In the genomic region with DNA sequence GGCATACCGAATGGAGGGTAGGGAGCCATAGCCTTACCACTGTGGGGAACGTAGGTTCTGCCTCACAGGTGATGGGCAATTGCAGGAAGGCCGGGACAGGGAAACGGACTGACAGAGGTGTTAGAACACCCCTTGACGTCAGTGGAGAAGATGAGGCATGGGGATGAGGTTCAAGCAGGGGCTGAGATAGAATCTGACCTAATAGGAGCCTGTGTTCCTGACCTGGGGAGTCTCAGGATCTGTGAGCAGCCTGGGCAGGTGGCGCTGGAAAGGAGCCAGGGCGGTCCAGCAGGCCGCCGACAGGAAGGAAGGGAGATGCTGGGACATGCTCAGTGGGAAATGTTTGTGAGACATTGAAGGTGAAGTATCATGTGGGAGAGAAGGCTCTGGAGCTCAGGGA, we compare ENCODE assay signal across 23 cellular contexts.
"Had no signal": no experiment of that assay in that cellular context is flagged by ENCODE, and none has a peak within 500 bp of the region (broad histone marks: within the 10 kb centered on the region; RNA-seq: fewer than 3 reads in every experiment).

No MANE protein-coding gene starts in this region.

- H3K27me3 ChIP-seq: Peyer's patch had no signal

- H3K27ac ChIP-seq: Peyer's patch had no signal

- ATAC-seq: activated T-helper 17 cell treated with anti-CD3 and anti-CD28 coated beads, Interleukin-2, amount 50 U/mL, for 72 hours; T-helper 17 cell; WTC11 had no signal

- H3K9me3 ChIP-seq: Peyer's patch had no signal

- H3K4me3 ChIP-seq: Peyer's patch had no signal

- DNase-seq: activated CD4-positive, alpha-beta T cell treated with anti-CD3 and anti-CD28 coated beads for 48 hours; activated CD4-positive, alpha-beta T cell treated with anti-CD3 and anti-CD28 coated beads, Interleukin-2, amount 50 U/mL, for 4 hours; activated CD4-positive, CD25-positive, alpha-beta regulatory T cell treated with anti-CD3 and anti-CD28 coated beads, Interleukin-2, amount 50 U/mL, for 72 hours; activated gamma-delta T cell; activated naive CD4-positive, alpha-beta T cell treated with anti-CD3 and anti-CD28 coated beads for 36 hours; activated T-cell treated with anti-CD3 and anti-CD28 coated beads for 4 hours; activated T-cell treated with anti-CD3 and anti-CD28 coated beads, Interleukin-2, amount 50 U/mL, for 48 hours; amygdala; central memory CD4-positive, alpha-beta T cell; MM.1S; NCI-H1105; NCI-H1436 treated with DMSO at 0.1 percent for 48 hours; NCI-H187; NCI-H2081; NCI-H2227 treated with DMSO at 0.1 percent for 48 hours; NCI-H526; NCI-H82; Peyer's patch; SHP77 treated with DMSO at 0.1 percent for 48 hours; T-helper 17 cell; T-helper 9 cell had no signal

- H3K36me3 ChIP-seq: Peyer's patch had no signal
